In genomic region chr13:42218576-42218975, GRCh38 we compare ENCODE assay signal across 20 cellular contexts.
"Had no signal": no experiment of that assay in that cellular context is flagged by ENCODE, and none has a peak within 500 bp of the region (broad histone marks: within the 10 kb centered on the region; RNA-seq: fewer than 3 reads in every experiment).

No MANE protein-coding gene starts in this region.

- H3K27me3 Mint-ChIP-seq: activated naive CD8-positive, alpha-beta T cell treated with anti-CD3 and anti-CD28 coated beads, Interleukin-2, amount 50 U/mL, for 24 hours; effector memory CD8-positive, alpha-beta T cell; type B pancreatic cell had no signal

- H3K27ac ChIP-seq: hepatocyte, ovary, psoas muscle, right lobe of liver, stomach had no signal

- H3K27ac Mint-ChIP-seq: activated naive CD4-positive, alpha-beta T cell treated with anti-CD3 and anti-CD28 coated beads for 36 hours; activated naive CD8-positive, alpha-beta T cell treated with anti-CD3 and anti-CD28 coated beads, Interleukin-2, amount 50 U/mL, for 24 hours; natural killer cell; type B pancreatic cell had no signal

- H2AFZ ChIP-seq: hepatocyte had no signal

- H3K9me3 Mint-ChIP-seq: activated naive CD4-positive, alpha-beta T cell treated with anti-CD3 and anti-CD28 coated beads for 36 hours; activated naive CD8-positive, alpha-beta T cell treated with anti-CD3 and anti-CD28 coated beads, Interleukin-2, amount 50 U/mL, for 24 hours; activated T-cell treated with anti-CD3 and anti-CD28 coated beads, Interleukin-2, amount 50 U/mL, for 4 hours; effector memory CD8-positive, alpha-beta T cell; natural killer cell; type B pancreatic cell had no signal

- H3K27me3 ChIP-seq: hepatocyte, ovary, right lobe of liver, stomach had no signal

- ATAC-seq: activated CD4-positive, CD25-positive, alpha-beta regulatory T cell treated with anti-CD3 and anti-CD28 coated beads, Interleukin-2, amount 50 U/mL, for 24 hours; activated naive CD8-positive, alpha-beta T cell treated with anti-CD3 and anti-CD28 coated beads, Interleukin-2, amount 50 U/mL, for 24 hours; activated T-cell treated with anti-CD3 and anti-CD28 coated beads, Interleukin-2, amount 50 U/mL, for 4 hours; effector memory CD8-positive, alpha-beta T cell; natural killer cell; psoas muscle; right lobe of liver had no signal

- H3K9me3 ChIP-seq: ovary, psoas muscle, right lobe of liver, stomach had no signal

- H3K4me3 Mint-ChIP-seq: activated naive CD4-positive, alpha-beta T cell treated with anti-CD3 and anti-CD28 coated beads for 36 hours; activated naive CD8-positive, alpha-beta T cell treated with anti-CD3 and anti-CD28 coated beads, Interleukin-2, amount 50 U/mL, for 24 hours; activated T-cell treated with anti-CD3 and anti-CD28 coated beads, Interleukin-2, amount 50 U/mL, for 4 hours; effector memory CD8-positive, alpha-beta T cell; natural killer cell; type B pancreatic cell had no signal

- DNase-seq: activated CD4-positive, alpha-beta T cell treated with anti-CD3 and anti-CD28 coated beads, Interleukin-2, amount 50 U/mL, for 1 hour; activated CD8-positive, alpha-beta memory T cell treated with anti-CD3 and anti-CD28 coated beads, Interleukin-2, amount 50 U/mL, for 4 hours; activated naive CD4-positive, alpha-beta T cell treated with anti-CD3 and anti-CD28 coated beads for 36 hours; activated naive CD8-positive, alpha-beta T cell treated with anti-CD3 and anti-CD28 coated beads, Interleukin-2, amount 50 U/mL, for 24 hours; activated T-cell treated with anti-CD3 and anti-CD28 coated beads, Interleukin-2, amount 50 U/mL, for 4 hours; dermis blood vessel endothelial cell; effector memory CD8-positive, alpha-beta T cell; erythroblast; foreskin fibroblast; natural killer cell; ovary; psoas muscle; right lobe of liver; stimulated activated CD4-positive, alpha-beta T cell treated with anti-CD3 and anti-CD28 coated beads, Interleukin-4, amount 100 ng/mL, for 1 hour; stomach; T1000 had no signal

- H3K4me2 ChIP-seq: hepatocyte, smooth muscle cell had no signal

- H3K4me1 Mint-ChIP-seq: activated naive CD8-positive, alpha-beta T cell treated with anti-CD3 and anti-CD28 coated beads, Interleukin-2, amount 50 U/mL, for 24 hours; natural killer cell had no signal

- H3K4me1 ChIP-seq: psoas muscle, right lobe of liver, stomach had no signal

- H3K79me2 ChIP-seq: hepatocyte had no signal

- H3K4me3 ChIP-seq: hepatocyte, ovary, psoas muscle, right lobe of liver, smooth muscle cell, stomach had no signal

- H3K36me3 Mint-ChIP-seq: natural killer cell had no signal

- H3K36me3 ChIP-seq: ovary, right lobe of liver had no signal
